In genomic region chr10:23035569-23035968, GRCh38 we compare ENCODE assay signal across 11 cellular contexts. TPM values are rescaled to one million over a fixed set of nuclear protein-coding genes. Genes with fewer than 3 reads are reported as not detected.
A peak's percentile ranks its signal among the peaks of the same experiment; 100 is the strongest.
DNase-seq lines count a peak whose midpoint lies in the region; ATAC-seq and TF ChIP-seq lines count a peak whose summit lies in the region.
"Had no signal": no experiment of that assay in that cellular context is flagged by ENCODE, and none has a peak within 500 bp of the region (broad histone marks: within the 10 kb centered on the region; RNA-seq: fewer than 3 reads in every experiment).

No MANE protein-coding gene starts in this region.

- H3K9me3 ChIP-seq in RWPE2 (ENCODE audit: severe bottlenecking) (no peaks in the 10 kb centered on the region), MG63 (no peaks in the 10 kb centered on the region), adrenal gland (replicated peaks in 1 of 3) (no peaks in the 10 kb centered on the region)

- TF ChIP-seq CTCF in GM12872 (IDR thresholded peaks at IDR 0.05; ENCODE audit: insufficient read depth, low read depth, low read length) (peak; percentile 38; the same call in 1 of the 3 replicates), RWPE2 (IDR thresholded peaks at IDR 0.05; ENCODE audit: poor library complexity, severe bottlenecking) (peak; percentile 10), fibroblast of villous mesenchyme (IDR thresholded peaks at IDR 0.05; ENCODE audit: insufficient read depth, low read depth, low read length) (peak; percentile 50), adrenal gland (IDR thresholded peaks at IDR 0.05) (no peak)

- H3K4me3 ChIP-seq in RWPE2 (ENCODE audit: severe bottlenecking): no peak overlapping the region
- H3K4me3 ChIP-seq in fibroblast of villous mesenchyme (ENCODE audit: low read depth, low read length): no peak overlapping the region
- no peak overlapping the region for H3K4me3 ChIP-seq in MG63
- no peak overlapping the region for H3K4me3 ChIP-seq in adrenal gland
- H3K4me3 ChIP-seq: spleen had no signal

- in situ Hi-C loops in ACHN (cut with HindIII; ENCODE audit: low pct_ligation_motif_present, low pct_unique_long_range_greater_than_20kb, low sequenced_read_pairs): no loop called here

- no peaks in the 10 kb centered on the region for H3K36me3 ChIP-seq in RWPE2 (ENCODE audit: low read depth)
- H3K36me3 ChIP-seq in MG63: no peaks in the 10 kb centered on the region
- H3K36me3 ChIP-seq in adrenal gland (replicated peaks in 1 of 2): no peaks in the 10 kb centered on the region
- H3K36me3 ChIP-seq: spleen had no signal

- DNase-seq in ACHN (peak; percentile 7), RWPE2 (ENCODE audit: low spot score) (no peak), fibroblast of villous mesenchyme (ENCODE audit: low read depth) (no peak), left lobe of liver (ENCODE audit: low spot score) (no peak), MG63 (no peak), adrenal gland (no peak)
- DNase-seq in activated effector memory CD4-positive, alpha-beta T cell treated with anti-CD3 and anti-CD28 coated beads, Interleukin-2, amount 50 U/mL, for 16 hours: no peak
- DNase-seq: COR-L47, NCI-H2227 treated with DMSO at 0.1 percent for 48 hours, spleen had no signal

- H3K27me3 ChIP-seq in RWPE2 (ENCODE audit: insufficient read depth, poor library complexity, severe bottlenecking) (peaks cover 6% of the 10 kb centered on the region), MG63 (no peaks in the 10 kb centered on the region; the same call in 1 of the 2 replicates), adrenal gland (no peaks in the 10 kb centered on the region)

- TF ChIP-seq POLR2A in adrenal gland (IDR thresholded peaks at IDR 0.05): no peak

- H3K4me1 ChIP-seq in RWPE2 (ENCODE audit: insufficient read depth, poor library complexity, severe bottlenecking): no peaks in the 10 kb centered on the region
- H3K4me1 ChIP-seq in adrenal gland (replicated peaks in 1 of 2): no peaks in the 10 kb centered on the region
- H3K4me1 ChIP-seq: spleen had no signal

- 0 out of 3 replicates have a peak, but pooled peaks have one; percentile 53 for ATAC-seq in RWPE2 (ENCODE audit: low read depth)
- ATAC-seq in left lobe of liver: no peak

- intact Hi-C loops in adrenal gland (cut with DNase I): no loop called here

- H3K27ac ChIP-seq in RWPE2 (ENCODE audit: poor library complexity, severe bottlenecking) (no peak overlapping the region), adrenal gland (no peak overlapping the region)
- H3K27ac ChIP-seq: spleen had no signal

RNA-seq across cellular contexts. Expression of gene MSRB2, which starts 59.8 kb away (rescaled TPM):
- total RNA-seq in fibroblast of villous mesenchyme (11.9 and 15.1 TPM in 2 replicates), left lobe of liver (34.2 TPM), adrenal gland (10 to 100 TPM; 17.1 to 69.6 (median 49.3) TPM)
- 18.6 and 26.3 TPM in 2 replicates for total RNA-seq in MG63 (2014; rRNA removed; shearing (Covaris generic); ENCODE audit: low replicate concordance)
- polyA plus RNA-seq in adrenal gland: 10 to 100 TPM; 33.3 to 78.8 (median 50.0) TPM

Comparison
In these comparisons a context has a peak if more than half of its experiments do, and no peak if none do; other contexts are left out.
1. CTCF ChIP-seq: peak in GM12872 (single experiment), RWPE2 (single experiment) and fibroblast of villous mesenchyme (single experiment); none in adrenal gland (0 of 6).